Comparison of ENCODE assay signal across 21 cellular contexts in the genomic region with DNA sequence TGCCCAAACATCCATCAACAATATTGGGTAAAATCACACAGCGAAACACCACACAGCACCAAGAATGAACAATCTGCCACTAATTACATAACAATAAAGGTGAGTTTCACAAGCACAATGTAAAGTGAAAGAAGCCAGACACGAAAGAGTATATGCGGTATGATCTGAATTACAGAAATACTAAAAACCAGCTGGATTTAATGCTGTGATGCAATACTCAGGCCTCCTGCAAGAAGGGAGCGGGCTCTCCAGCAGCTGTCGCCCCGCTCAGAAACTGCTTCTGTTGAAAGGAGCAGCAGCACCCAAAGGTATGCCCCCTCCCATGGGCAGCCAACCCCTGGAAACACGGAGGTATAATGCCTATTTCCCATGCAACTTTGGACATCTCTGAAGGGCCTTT.
"Had no signal": no experiment of that assay in that cellular context is flagged by ENCODE, and none has a peak within 500 bp of the region (broad histone marks: within the 10 kb centered on the region; RNA-seq: fewer than 3 reads in every experiment).

No MANE protein-coding gene starts in this region.

- DNase-seq: cerebellar nuclear complex; esophagus squamous epithelium; glutamatergic neuron; kidney; left colon; left ventricle myocardium superior; mesenchymal stem cell; midbrain; naive B cell; occipital lobe; pancreas; right lobe of liver; stimulated activated CD4-positive, alpha-beta T cell treated with anti-CD3 and anti-CD28 coated beads, Interleukin-2, amount 100 ng/mL, for 24 hours; stimulated activated CD4-positive, alpha-beta T cell treated with anti-CD3 and anti-CD28 coated beads, Interleukin-4, amount 100 ng/mL, for 4 hours; stimulated activated naive B cell treated with anti-CD40 and anti-IgM and Interleukin-4, amounts not matched to agents 10 μg/mL and 1 μg/mL and 100 μg/mL, for 72 hours; stimulated activated naive CD8-positive, alpha-beta T cell treated with anti-CD3 and anti-CD28 coated beads, Interleukin-15, amount 100 ng/mL, for 72 hours; transverse colon had no signal

- H3K27me3 ChIP-seq: esophagus squamous epithelium, gastroesophageal sphincter, pancreas, right lobe of liver, transverse colon had no signal

- H3K27ac ChIP-seq: esophagus squamous epithelium, gastroesophageal sphincter, pancreas, prostate gland, right lobe of liver, thoracic aorta, transverse colon had no signal

- H3K4me1 ChIP-seq: pancreas, right lobe of liver had no signal

- H3K36me3 ChIP-seq: prostate gland had no signal

- FAIRE-seq: kidney had no signal

- H3K4me3 ChIP-seq: esophagus squamous epithelium, gastroesophageal sphincter, lung, pancreas, prostate gland, right lobe of liver, thoracic aorta, transverse colon had no signal

- ATAC-seq: gastroesophageal sphincter; left colon; left ventricle myocardium superior; pancreas; right lobe of liver; stimulated activated naive B cell treated with anti-CD40 and anti-IgM and Interleukin-4, amounts not matched to agents 10 μg/mL and 1 μg/mL and 100 μg/mL, for 72 hours; stimulated activated naive CD8-positive, alpha-beta T cell treated with anti-CD3 and anti-CD28 coated beads, Interleukin-15, amount 100 ng/mL, for 72 hours had no signal

- H3K9me3 ChIP-seq: esophagus squamous epithelium, gastroesophageal sphincter, pancreas, prostate gland, right lobe of liver, thoracic aorta, transverse colon had no signal
